Comparison of ENCODE assay signal across 1 cellular context in the genomic region with DNA sequence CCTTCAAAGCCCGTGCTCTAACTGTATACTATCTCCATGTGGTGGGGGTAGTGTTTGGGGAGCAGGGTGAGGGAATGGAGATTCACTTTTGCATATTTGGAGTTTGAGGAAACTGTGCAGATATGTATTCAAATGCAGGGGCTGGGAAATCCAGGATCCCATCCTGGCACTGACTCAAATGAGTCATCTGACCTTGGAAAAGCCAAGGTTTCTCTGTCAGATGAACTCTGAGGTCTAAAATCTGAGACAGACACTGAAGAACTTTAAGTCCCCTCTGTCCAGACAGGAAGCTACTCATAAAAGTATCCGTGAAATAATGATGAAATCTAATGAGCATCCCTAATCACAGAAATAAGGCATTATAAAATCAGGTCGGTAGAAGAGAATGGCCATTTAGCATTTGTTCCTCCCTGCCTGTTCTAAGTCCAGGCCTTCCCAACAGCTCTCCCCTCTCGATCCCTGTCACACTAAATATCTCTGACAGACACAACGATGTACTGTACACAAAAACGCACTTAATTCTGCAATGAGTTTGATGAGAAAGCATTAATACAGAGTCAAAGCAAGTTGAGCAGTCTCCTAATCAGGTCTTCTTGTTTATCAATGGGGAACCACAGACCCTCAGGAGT.
TF ChIP-seq lines count a peak whose summit lies in the region.

No MANE protein-coding gene starts in this region.

TF ChIP-seq in HepG2, 621 proteins besides CTCF, POLR2A, EP300 and RAD21:
- TF ChIP-seq, protein P1, sequence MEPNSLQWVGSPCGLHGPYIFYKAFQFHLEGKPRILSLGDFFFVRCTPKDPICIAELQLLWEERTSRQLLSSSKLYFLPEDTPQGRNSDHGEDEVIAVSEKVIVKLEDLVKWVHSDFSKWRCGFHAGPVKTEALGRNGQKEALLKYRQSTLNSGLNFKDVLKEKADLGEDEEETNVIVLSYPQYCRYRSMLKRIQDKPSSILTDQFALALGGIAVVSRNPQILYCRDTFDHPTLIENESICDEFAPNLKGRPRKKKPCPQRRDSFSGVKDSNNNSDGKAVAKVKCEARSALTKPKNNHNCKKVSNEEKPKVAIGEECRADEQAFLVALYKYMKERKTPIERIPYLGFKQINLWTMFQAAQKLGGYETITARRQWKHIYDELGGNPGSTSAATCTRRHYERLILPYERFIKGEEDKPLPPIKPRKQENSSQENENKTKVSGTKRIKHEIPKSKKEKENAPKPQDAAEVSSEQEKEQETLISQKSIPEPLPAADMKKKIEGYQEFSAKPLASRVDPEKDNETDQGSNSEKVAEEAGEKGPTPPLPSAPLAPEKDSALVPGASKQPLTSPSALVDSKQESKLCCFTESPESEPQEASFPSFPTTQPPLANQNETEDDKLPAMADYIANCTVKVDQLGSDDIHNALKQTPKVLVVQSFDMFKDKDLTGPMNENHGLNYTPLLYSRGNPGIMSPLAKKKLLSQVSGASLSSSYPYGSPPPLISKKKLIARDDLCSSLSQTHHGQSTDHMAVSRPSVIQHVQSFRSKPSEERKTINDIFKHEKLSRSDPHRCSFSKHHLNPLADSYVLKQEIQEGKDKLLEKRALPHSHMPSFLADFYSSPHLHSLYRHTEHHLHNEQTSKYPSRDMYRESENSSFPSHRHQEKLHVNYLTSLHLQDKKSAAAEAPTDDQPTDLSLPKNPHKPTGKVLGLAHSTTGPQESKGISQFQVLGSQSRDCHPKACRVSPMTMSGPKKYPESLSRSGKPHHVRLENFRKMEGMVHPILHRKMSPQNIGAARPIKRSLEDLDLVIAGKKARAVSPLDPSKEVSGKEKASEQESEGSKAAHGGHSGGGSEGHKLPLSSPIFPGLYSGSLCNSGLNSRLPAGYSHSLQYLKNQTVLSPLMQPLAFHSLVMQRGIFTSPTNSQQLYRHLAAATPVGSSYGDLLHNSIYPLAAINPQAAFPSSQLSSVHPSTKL (CRISPR knock-in tag; IDR thresholded peaks at IDR 0.05) = 0 out of 2 replicates have a peak, but pooled peaks have one; percentile 10
- TF ChIP-seq PHF21A (CRISPR knock-in tag; IDR thresholded peaks at IDR 0.05) = no peak
- TF ChIP-seq XRCC5 (optimal IDR thresholded peaks at IDR 0.05; ENCODE audit: low read length) = no peak
- TF ChIP-seq GATAD2A (CRISPR knock-in tag; IDR thresholded peaks at IDR 0.05) = 0 out of 2 replicates have a peak, but pooled peaks have one; percentile 13
- TF ChIP-seq, protein P2, sequence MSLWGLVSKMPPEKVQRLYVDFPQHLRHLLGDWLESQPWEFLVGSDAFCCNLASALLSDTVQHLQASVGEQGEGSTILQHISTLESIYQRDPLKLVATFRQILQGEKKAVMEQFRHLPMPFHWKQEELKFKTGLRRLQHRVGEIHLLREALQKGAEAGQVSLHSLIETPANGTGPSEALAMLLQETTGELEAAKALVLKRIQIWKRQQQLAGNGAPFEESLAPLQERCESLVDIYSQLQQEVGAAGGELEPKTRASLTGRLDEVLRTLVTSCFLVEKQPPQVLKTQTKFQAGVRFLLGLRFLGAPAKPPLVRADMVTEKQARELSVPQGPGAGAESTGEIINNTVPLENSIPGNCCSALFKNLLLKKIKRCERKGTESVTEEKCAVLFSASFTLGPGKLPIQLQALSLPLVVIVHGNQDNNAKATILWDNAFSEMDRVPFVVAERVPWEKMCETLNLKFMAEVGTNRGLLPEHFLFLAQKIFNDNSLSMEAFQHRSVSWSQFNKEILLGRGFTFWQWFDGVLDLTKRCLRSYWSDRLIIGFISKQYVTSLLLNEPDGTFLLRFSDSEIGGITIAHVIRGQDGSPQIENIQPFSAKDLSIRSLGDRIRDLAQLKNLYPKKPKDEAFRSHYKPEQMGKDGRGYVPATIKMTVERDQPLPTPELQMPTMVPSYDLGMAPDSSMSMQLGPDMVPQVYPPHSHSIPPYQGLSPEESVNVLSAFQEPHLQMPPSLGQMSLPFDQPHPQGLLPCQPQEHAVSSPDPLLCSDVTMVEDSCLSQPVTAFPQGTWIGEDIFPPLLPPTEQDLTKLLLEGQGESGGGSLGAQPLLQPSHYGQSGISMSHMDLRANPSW (CRISPR knock-in tag; IDR thresholded peaks at IDR 0.05; ENCODE audit: borderline replicate concordance) = no peak
- TF ChIP-seq FOSL2 (CRISPR knock-in tag; IDR thresholded peaks at IDR 0.05) = peak; percentile 85
- no peak for TF ChIP-seq ZNF788 (CRISPR knock-in tag; IDR thresholded peaks at IDR 0.05; ENCODE audit: borderline replicate concordance)
- TF ChIP-seq FOXO1 (CRISPR knock-in tag; IDR thresholded peaks at IDR 0.05) = no peak
